ENCODE assay signal across 16 cellular contexts in genomic region chr19:46524272-46524671, GRCh38. TPM values are rescaled to one million over a fixed set of nuclear protein-coding genes. Genes with fewer than 3 reads are reported as not detected.
"Had no signal": no experiment of that assay in that cellular context is flagged by ENCODE, and none has a peak within 500 bp of the region (broad histone marks: within the 10 kb centered on the region; RNA-seq: fewer than 3 reads in every experiment).

No MANE protein-coding gene starts in this region.

- H3K9me3 Mint-ChIP-seq: effector memory CD8-positive, alpha-beta T cell had no signal

- DNase-seq: activated CD4-positive, alpha-beta T cell treated with anti-CD3 and anti-CD28 coated beads, Interleukin-2, amount 50 U/mL, for 4 hours; body of pancreas; effector memory CD8-positive, alpha-beta T cell; esophagus squamous epithelium; heart right ventricle; kidney glomerular epithelial cell; left ventricle myocardium inferior; mammary epithelial cell; midbrain; occipital lobe; stimulated activated CD8-positive, alpha-beta memory T cell treated with anti-CD3 and anti-CD28 coated beads, Interleukin-4, amount 100 ng/mL, for 48 hours; stomach; trophoblast cell had no signal

- H3K27ac Mint-ChIP-seq: activated T-helper 1 cell treated with anti-CD3 and anti-CD28 coated beads, Interleukin-12 subunit alpha, Interleukin-12 subunit beta, Interleukin-2, Interleukin-4 antibody, amounts not matched to agents 30 ng/mL and 10 ng/mL and 1 ng/mL, durations not matched to agents 14 hours and 24 hours and 36 hours; effector memory CD8-positive, alpha-beta T cell had no signal

- ATAC-seq: body of pancreas; effector memory CD8-positive, alpha-beta T cell; heart right ventricle had no signal

- H3K4me3 Mint-ChIP-seq: activated T-helper 1 cell treated with anti-CD3 and anti-CD28 coated beads, Interleukin-12 subunit alpha, Interleukin-12 subunit beta, Interleukin-2, Interleukin-4 antibody, amounts not matched to agents 30 ng/mL and 10 ng/mL and 1 ng/mL, durations not matched to agents 14 hours and 24 hours and 36 hours; effector memory CD8-positive, alpha-beta T cell had no signal

RNA-seq across cellular contexts. Expression of gene PNMA8B, which starts 28.6 kb away (rescaled TPM):
- total RNA-seq: activated T-helper 1 cell treated with anti-CD3 and anti-CD28 coated beads, Interleukin-12 subunit alpha, Interleukin-12 subunit beta, Interleukin-2, Interleukin-4 antibody, amounts not matched to agents 30 ng/mL and 10 ng/mL and 1 ng/mL, durations not matched to agents 14 hours and 24 hours and 36 hours; SJSA1; T-helper 2 cell treated with Interferon-gamma antibody and Interleukin-4, amounts not matched to agents 100 ng/mL and 5 ng/mL, for 36 hours had no signal

RNA-seq across cellular contexts. Expression of gene PNMA8A, which starts 52.9 kb away (rescaled TPM):
- total RNA-seq: activated T-helper 1 cell treated with anti-CD3 and anti-CD28 coated beads, Interleukin-12 subunit alpha, Interleukin-12 subunit beta, Interleukin-2, Interleukin-4 antibody, amounts not matched to agents 30 ng/mL and 10 ng/mL and 1 ng/mL, durations not matched to agents 14 hours and 24 hours and 36 hours; T-helper 2 cell treated with Interferon-gamma antibody and Interleukin-4, amounts not matched to agents 100 ng/mL and 5 ng/mL, for 36 hours had no signal
